Comparison of ENCODE assay signal across 14 cellular contexts in genomic region chr10:63286340-63286739, GRCh38.
DNase-seq lines count a peak whose midpoint lies in the region; ATAC-seq, FAIRE-seq and TF ChIP-seq lines count a peak whose summit lies in the region.
"Had no signal": no experiment of that assay in that cellular context is flagged by ENCODE, and none has a peak within 500 bp of the region (broad histone marks: within the 10 kb centered on the region; RNA-seq: fewer than 3 reads in every experiment).

No MANE protein-coding gene starts in this region.

- TF ChIP-seq CTCF in astrocyte (IDR thresholded peaks at IDR 0.05; ENCODE audit: insufficient read depth, low read depth, low read length), result no peak
- TF ChIP-seq CTCF in upper lobe of right lung (IDR thresholded peaks at IDR 0.05), result no peak

- H3K4me1 ChIP-seq in astrocyte (ENCODE audit: insufficient read depth, low read length), result no peaks in the 10 kb centered on the region
- H3K4me1 ChIP-seq in mesendoderm (ENCODE audit: control insufficient read depth, low read depth, low read length), result no peaks in the 10 kb centered on the region
- H3K4me1 ChIP-seq in upper lobe of right lung, result peaks cover 8% of the 10 kb centered on the region

- peaks cover 2% of the 10 kb centered on the region for H3K9me3 Mint-ChIP-seq in astrocyte (ENCODE audit: unreplicated experiment)
- H3K9me3 Mint-ChIP-seq: naive thymus-derived CD4-positive, alpha-beta T cell had no signal

- H2BK15ac ChIP-seq in mesendoderm (replicated peaks; ENCODE audit: low read depth), result no peak overlapping the region

- H3K9ac ChIP-seq in astrocyte (ENCODE audit: low read length) (no peak overlapping the region), mesendoderm (ENCODE audit: low read length) (no peak overlapping the region)

- no peak overlapping the region for H3K18ac ChIP-seq in mesendoderm (ENCODE audit: low read length)

- intact Hi-C loops in upper lobe of right lung (cut with DNase I) (no loop called here), sciatic nerve (cut with DNase I) (no loop called here)

- H3K36me3 ChIP-seq in astrocyte (ENCODE audit: insufficient read depth, low read length) (no peaks in the 10 kb centered on the region), mesendoderm (ENCODE audit: control insufficient read depth, insufficient read depth, low read length) (no peaks in the 10 kb centered on the region), upper lobe of right lung (no peaks in the 10 kb centered on the region)
- H3K36me3 ChIP-seq: transverse colon had no signal

- no peak overlapping the region for H2AFZ ChIP-seq in astrocyte (ENCODE audit: low read depth, low read length)

- H3K9me3 ChIP-seq in astrocyte (ENCODE audit: insufficient read depth, low read depth, low read length) (no peaks in the 10 kb centered on the region), upper lobe of right lung (no peaks in the 10 kb centered on the region)
- H3K9me3 ChIP-seq: transverse colon had no signal

- H4K20me1 ChIP-seq in astrocyte (ENCODE audit: insufficient read depth, low read length), result peaks cover 49% of the 10 kb centered on the region

- no peaks in the 10 kb centered on the region for H3K4me1 Mint-ChIP-seq in astrocyte (ENCODE audit: low read depth, unreplicated experiment)

- no peak overlapping the region for H3K27ac Mint-ChIP-seq in astrocyte (ENCODE audit: unreplicated experiment)

- WGBS in mesendoderm (ENCODE audit: extremely low coverage, insufficient coverage, low lambda C conversion rate), result no CpG with 5 or more reads among the region's 5 CpGs

- H3K4me3 ChIP-seq in astrocyte (ENCODE audit: insufficient read depth, low read depth, low read length), result no peak overlapping the region
- no peak overlapping the region for H3K4me3 ChIP-seq in mesendoderm (ENCODE audit: low read length)
- no peak overlapping the region for H3K4me3 ChIP-seq in upper lobe of right lung
- H3K4me3 ChIP-seq: transverse colon had no signal

- no peaks in the 10 kb centered on the region for H3K27me3 Mint-ChIP-seq in astrocyte (ENCODE audit: low read depth, unreplicated experiment)
- H3K27me3 Mint-ChIP-seq: naive thymus-derived CD4-positive, alpha-beta T cell had no signal

- H3K4me2 ChIP-seq in astrocyte (ENCODE audit: low read length) (no peak overlapping the region), mesendoderm (ENCODE audit: low read length) (no peak overlapping the region)

- H2BK120ac ChIP-seq in mesendoderm (ENCODE audit: low read depth, low read length), result no peak overlapping the region

- DNase-seq in EH (ENCODE audit: low read depth) (peak; percentile 58), astrocyte (ENCODE audit: low read depth) (peak; percentile 63), Kasumi-1 (lab: John Stamatoyannopoulos, UW) (no peak), mesendoderm (no peak), upper lobe of right lung (no peak), sciatic nerve (ENCODE audit: low spot score) (no peak)
- DNase-seq: activated CD8-positive, alpha-beta memory T cell treated with anti-CD3 and anti-CD28 coated beads, Interleukin-2, amount 50 U/mL, for 48 hours; naive thymus-derived CD4-positive, alpha-beta T cell; T-helper 1 cell; transverse colon had no signal

- H3K27me3 ChIP-seq in astrocyte (ENCODE audit: insufficient read depth, low read length) (no peaks in the 10 kb centered on the region), mesendoderm (ENCODE audit: insufficient read depth, low read length, poor library complexity) (no peaks in the 10 kb centered on the region), upper lobe of right lung (no peaks in the 10 kb centered on the region)
- H3K27me3 ChIP-seq: transverse colon had no signal

- no peak overlapping the region for H4K8ac ChIP-seq in mesendoderm (ENCODE audit: low read depth, low read length)

- no peak overlapping the region for H3K23ac ChIP-seq in mesendoderm (ENCODE audit: low read length)

- H3K79me1 ChIP-seq in mesendoderm (ENCODE audit: low read length), result peaks cover 3% of the 10 kb centered on the region

- peak; percentile 13 for FAIRE-seq in astrocyte (lab: Jason Lieb, UNC)
- FAIRE-seq: colon, G401.6 had no signal

- H3K79me2 ChIP-seq in astrocyte (ENCODE audit: insufficient read depth, low read length), result peaks cover 39% of the 10 kb centered on the region
- peaks cover 12% of the 10 kb centered on the region for H3K79me2 ChIP-seq in mesendoderm (ENCODE audit: control insufficient read depth, insufficient read depth, low read length)

- H2BK5ac ChIP-seq in mesendoderm (ENCODE audit: low read length), result no peak overlapping the region

- no peaks in the 10 kb centered on the region for H3K36me3 Mint-ChIP-seq in astrocyte (ENCODE audit: low read depth, unreplicated experiment)

- no peak overlapping the region for H2AK5ac ChIP-seq in mesendoderm (ENCODE audit: low read length)

- ATAC-seq in GM21367 (IDR thresholded peaks at IDR 0.05; ENCODE audit: unreplicated experiment), result peak; percentile 42
- peak; percentile 53 for ATAC-seq in HG03097 (IDR thresholded peaks at IDR 0.05; ENCODE audit: low FRiP score, unreplicated experiment)
- no peak for ATAC-seq in upper lobe of right lung
- no peak for ATAC-seq in sciatic nerve
- ATAC-seq: naive thymus-derived CD4-positive, alpha-beta T cell had no signal

- no peak overlapping the region for H4K5ac ChIP-seq in mesendoderm (ENCODE audit: low read length)

- no peak overlapping the region for H3K27ac ChIP-seq in astrocyte (ENCODE audit: low read depth, low read length)
- H3K27ac ChIP-seq in mesendoderm (ENCODE audit: low read depth, low read length), result no peak overlapping the region
- no peak overlapping the region for H3K27ac ChIP-seq in upper lobe of right lung
- H3K27ac ChIP-seq: transverse colon had no signal

- no peak overlapping the region for H3K4ac ChIP-seq in mesendoderm (ENCODE audit: low read depth, low read length)

- H3K4me3 Mint-ChIP-seq in astrocyte (ENCODE audit: unreplicated experiment), result no peak overlapping the region
- H3K4me3 Mint-ChIP-seq: naive thymus-derived CD4-positive, alpha-beta T cell had no signal

- H3K56ac ChIP-seq in mesendoderm (ENCODE audit: low read length), result no peak overlapping the region

Comparison
In these comparisons a context has a peak if more than half of its experiments do, and no peak if none do; other contexts are left out.
1. DNase-seq: peak in EH (single experiment) and astrocyte (single experiment); none in Kasumi-1 (0 of 2), mesendoderm (single experiment), upper lobe of right lung (single experiment) and sciatic nerve (single experiment).
2. ATAC-seq: peak in GM21367 (single experiment) and HG03097 (single experiment); none in upper lobe of right lung (single experiment) and sciatic nerve (single experiment).